In the genomic region with DNA sequence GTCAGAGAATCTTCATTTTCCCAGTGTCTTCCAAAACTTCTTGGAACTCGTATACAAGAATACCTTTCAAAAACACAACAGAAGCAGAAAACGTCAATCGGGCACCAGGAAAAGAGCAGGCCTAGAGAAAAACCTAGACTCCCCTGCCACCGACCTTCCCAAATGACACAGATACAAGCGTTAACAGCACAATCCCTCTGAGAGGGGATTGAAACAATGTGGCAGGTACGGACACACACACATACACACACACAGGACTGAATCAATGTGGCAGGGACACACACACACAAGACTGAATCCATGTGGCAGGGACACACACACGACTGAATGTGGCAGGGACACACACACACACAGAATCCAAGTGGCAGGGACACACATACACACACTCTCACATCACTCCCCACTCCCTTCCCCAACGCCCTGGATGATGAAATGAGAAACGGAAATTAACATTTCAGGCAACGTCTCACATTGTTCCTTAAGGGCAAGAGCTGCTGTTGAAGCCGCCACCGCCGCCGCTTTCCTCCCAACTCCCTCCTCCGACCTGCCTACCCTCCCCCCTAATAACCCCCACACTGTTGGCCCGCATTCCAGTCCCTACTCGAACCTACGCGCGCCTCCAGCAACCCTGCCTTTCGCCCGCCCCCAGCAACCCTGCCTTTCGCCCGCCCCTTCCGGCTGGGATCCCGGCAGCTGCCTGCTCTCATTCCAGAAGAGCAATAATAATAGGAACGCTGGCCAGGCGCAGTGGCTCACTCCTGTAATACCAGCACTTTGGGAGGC, we compare ENCODE assay signal across 8 cellular contexts.
A peak's percentile ranks its signal among the peaks of the same experiment; 100 is the strongest.
DNase-seq lines count a peak whose midpoint lies in the region; TF ChIP-seq lines count a peak whose summit lies in the region.

No MANE protein-coding gene starts in this region.

- H2AFZ ChIP-seq in PC-9: no peak overlapping the region

- peak overlapping the region; percentile 60 for H3K4me3 ChIP-seq in Jurkat, Clone E6-1 (ENCODE audit: low read length)
- peak overlapping the region; percentile 48 for H3K4me3 ChIP-seq in mesendoderm (ENCODE audit: low read length)
- H3K4me3 ChIP-seq in PC-9: no peak overlapping the region
- H3K4me3 ChIP-seq in SJCRH30: no peak overlapping the region

- H3K9ac ChIP-seq in mesendoderm (ENCODE audit: low read length): peak overlapping the region; percentile 57

- no peak overlapping the region for H2BK15ac ChIP-seq in mesendoderm (replicated peaks; ENCODE audit: low read depth)

- H3F3A ChIP-seq in PC-9 (ENCODE audit: insufficient read depth, low read depth): no peaks in the 10 kb centered on the region

- no peaks in the 10 kb centered on the region for H3K9me2 ChIP-seq in PC-9 (ENCODE audit: insufficient read depth)

- no peak overlapping the region for H4K8ac ChIP-seq in mesendoderm (ENCODE audit: low read depth, low read length)

- POLR2A ChIA-PET in PC-9 (lab: Charles Lee; ENCODE audit: unreplicated experiment): no interaction called here

- H3K27me3 ChIP-seq in mesendoderm (ENCODE audit: insufficient read depth, low read length, poor library complexity) (no peaks in the 10 kb centered on the region), PC-9 (ENCODE audit: insufficient read depth, low read depth) (no peaks in the 10 kb centered on the region), SJCRH30 (no peaks in the 10 kb centered on the region)

- H3K56ac ChIP-seq in mesendoderm (ENCODE audit: low read length): peak overlapping the region; percentile 91

- H3K4ac ChIP-seq in mesendoderm (ENCODE audit: low read depth, low read length): no peak overlapping the region

- H3K79me1 ChIP-seq in mesendoderm (ENCODE audit: low read length): no peaks in the 10 kb centered on the region

- WGBS in mesendoderm (ENCODE audit: extremely low coverage, insufficient coverage, low lambda C conversion rate): no CpG with 5 or more reads among the region's 28 CpGs

- no peaks in the 10 kb centered on the region for H3K9me3 ChIP-seq in PC-9 (ENCODE audit: insufficient read depth, low read depth)
- H3K9me3 ChIP-seq in SJCRH30 (replicated peaks): no peaks in the 10 kb centered on the region

- intact Hi-C loops in PC-9 (cut with micrococcal nuclease; ENCODE audit: unreplicated experiment): no loop called here

- DNase-seq in AG20443 (ENCODE audit: low spot score): peak; percentile 82
- DNase-seq in Jurkat, Clone E6-1 (ENCODE audit: low read depth, low spot score): peak; percentile 21
- peak in 32 of 56 donors; percentile 0 to 69 (median 26) for DNase-seq in amygdala (lab: John Stamatoyannopoulos, UW)
- peak; percentile 92 for DNase-seq in mesendoderm
- no peak for DNase-seq in Kasumi-1 (lab: John Stamatoyannopoulos, UW)
- DNase-seq in UCSD-AML1 (lab: John Stamatoyannopoulos, UW; ENCODE audit: unreplicated experiment): no peak
- DNase-seq in PC-9: no peak
- no peak for DNase-seq in SJCRH30

- no peak for TF ChIP-seq CTCF in PC-9 (conservative IDR thresholded peaks at IDR 0.05)

- CTCF ChIA-PET in PC-9 (lab: Charles Lee): no interaction called here

- H2BK120ac ChIP-seq in mesendoderm (ENCODE audit: low read depth, low read length): no peak overlapping the region

- no peaks in the 10 kb centered on the region for H4K20me1 ChIP-seq in PC-9 (ENCODE audit: insufficient read depth)

- H3K79me2 ChIP-seq in mesendoderm (ENCODE audit: control insufficient read depth, insufficient read depth, low read length) (no peaks in the 10 kb centered on the region), PC-9 (ENCODE audit: low read depth) (no peaks in the 10 kb centered on the region)

- no peak overlapping the region for H4K5ac ChIP-seq in mesendoderm (ENCODE audit: low read length)

- no peak overlapping the region for H3K23ac ChIP-seq in mesendoderm (ENCODE audit: low read length)

- no peak overlapping the region for H3K18ac ChIP-seq in mesendoderm (ENCODE audit: low read length)

- no TSS peak for BruUV-seq in PC-9 (replicated peaks; lab: Mats Ljungman, UMichigan)

- H3K4me1 ChIP-seq in mesendoderm (ENCODE audit: control insufficient read depth, low read depth, low read length): no peaks in the 10 kb centered on the region
- H3K4me1 ChIP-seq in PC-9 (replicated peaks; ENCODE audit: insufficient read depth): no peaks in the 10 kb centered on the region
- no peaks in the 10 kb centered on the region for H3K4me1 ChIP-seq in SJCRH30

- no peak overlapping the region for H2AK5ac ChIP-seq in mesendoderm (ENCODE audit: low read length)

- H3K27ac ChIP-seq in mesendoderm (ENCODE audit: low read depth, low read length) (peak overlapping the region; percentile 11), PC-9 (no peak overlapping the region), SJCRH30 (no peak overlapping the region)

- H3K36me3 ChIP-seq in mesendoderm (ENCODE audit: control insufficient read depth, insufficient read depth, low read length) (no peaks in the 10 kb centered on the region), PC-9 (ENCODE audit: low read depth) (no peaks in the 10 kb centered on the region), SJCRH30 (no peaks in the 10 kb centered on the region)

- H2BK5ac ChIP-seq in mesendoderm (ENCODE audit: low read length): peak overlapping the region; percentile 0

- H3K4me2 ChIP-seq in mesendoderm (ENCODE audit: low read length) (peak overlapping the region; percentile 16), PC-9 (no peak overlapping the region)

Comparison
In these comparisons a context has a peak if more than half of its experiments do, and no peak if none do; other contexts are left out.
1. DNase-seq: peak in AG20443 (single experiment), Jurkat, Clone E6-1 (single experiment), amygdala (32 of 56) and mesendoderm (single experiment); none in Kasumi-1 (0 of 2), UCSD-AML1 (single experiment), PC-9 (0 of 2) and SJCRH30 (0 of 2).
2. H3K4me3 ChIP-seq: peak in Jurkat, Clone E6-1 (single experiment) and mesendoderm (single experiment); none in PC-9 (single experiment) and SJCRH30 (single experiment).